ENCODE assay signal across 1 cellular context in genomic region chr6:169795196-169795595, GRCh38.
A peak's percentile ranks its signal among the peaks of the same experiment; 100 is the strongest.
TF ChIP-seq lines count a peak whose summit lies in the region.

No MANE protein-coding gene starts in this region.

TF ChIP-seq in HepG2, 621 proteins besides CTCF, POLR2A, EP300 and RAD21:
- TF ChIP-seq ZNF446 (CRISPR knock-in tag; IDR thresholded peaks at IDR 0.05), result no peak
- peak; percentile 83 for TF ChIP-seq PRDM10 (CRISPR knock-in tag; IDR thresholded peaks at IDR 0.05; ENCODE audit: low read depth)
- TF ChIP-seq SMARCC2 (IDR thresholded peaks at IDR 0.05), result no peak
- no peak for TF ChIP-seq ZNF800 (CRISPR knock-in tag; IDR thresholded peaks at IDR 0.05)
- TF ChIP-seq U2AF2 (IDR thresholded peaks at IDR 0.05; ENCODE audit: low read depth, low read length), result no peak
- 0 out of 2 replicates have a peak, but pooled peaks have one; percentile 14 for TF ChIP-seq CEBPB (IDR thresholded peaks at IDR 0.05; ENCODE audit: borderline replicate concordance, low read depth, low read length)
